1 cellular context compared by ENCODE assay signal in the genomic region with DNA sequence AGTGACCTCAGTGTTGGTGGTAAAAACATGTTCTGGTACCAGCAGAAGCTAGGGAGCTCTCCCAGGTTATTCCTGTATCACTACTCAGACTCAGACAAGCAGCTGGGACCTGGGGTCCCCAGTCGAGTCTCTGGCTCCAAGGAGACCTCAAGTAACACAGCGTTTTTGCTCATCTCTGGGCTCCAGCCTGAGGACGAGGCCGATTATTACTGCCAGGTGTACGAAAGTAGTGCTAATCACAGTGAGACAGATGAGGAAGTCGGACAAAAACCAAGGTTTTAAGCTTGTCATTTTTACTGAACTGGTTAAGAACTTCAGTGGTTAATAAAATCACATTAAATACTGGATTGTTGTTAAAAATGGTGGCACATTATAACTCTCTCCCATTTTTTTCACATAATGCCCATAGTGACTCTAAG.
TF ChIP-seq lines count a peak whose summit lies in the region.

No MANE protein-coding gene starts in this region.

TF ChIP-seq in H1, 55 proteins besides CTCF, POLR2A, EP300 and RAD21:
- TF ChIP-seq JUN (IDR thresholded peaks at IDR 0.05; ENCODE audit: low read depth, low read length) (no peak), EZH2 (IDR thresholded peaks at IDR 0.05; ENCODE audit: low read depth, low read length, severe bottlenecking) (peak; percentile 18)
